In genomic region chr4:177214935-177215334, GRCh38 we compare ENCODE assay signal across 19 cellular contexts.
DNase-seq lines count a peak whose midpoint lies in the region; ATAC-seq and TF ChIP-seq lines count a peak whose summit lies in the region.
"Had no signal": no experiment of that assay in that cellular context is flagged by ENCODE, and none has a peak within 500 bp of the region (broad histone marks: within the 10 kb centered on the region; RNA-seq: fewer than 3 reads in every experiment).

No MANE protein-coding gene starts in this region.

- H3K4me1 Mint-ChIP-seq in activated naive CD4-positive, alpha-beta T cell treated with anti-CD3 and anti-CD28 coated beads, Interleukin-2, amount 10 ng/mL, durations not matched to agents 7 days and 5 days = no peaks in the 10 kb centered on the region
- H3K4me1 Mint-ChIP-seq: B cell had no signal

- no TSS peak for BruUV-seq in OCI-LY7 (replicated peaks; lab: Mats Ljungman, UMichigan)

- POLR2A ChIA-PET in OCI-LY7 (lab: Charles Lee) = no interaction called here

- peak overlapping the region; percentile 45 for H3K27ac ChIP-seq in GM23248
- no peak overlapping the region for H3K27ac ChIP-seq in OCI-LY7 (ENCODE audit: low read depth, low read length, poor library complexity, severe bottlenecking)
- H3K27ac ChIP-seq: dorsolateral prefrontal cortex, heart right ventricle, psoas muscle, spleen had no signal

- H3K4me3 ChIP-seq in GM23248 = no peak overlapping the region
- H3K4me3 ChIP-seq in OCI-LY7 (ENCODE audit: low read depth, low read length, poor library complexity, severe bottlenecking) = no peak overlapping the region
- H3K4me3 ChIP-seq: dorsolateral prefrontal cortex, heart right ventricle, psoas muscle, spleen had no signal

- no peak overlapping the region for H3K9ac ChIP-seq in GM23248

- in situ Hi-C loops in GM23248 (cut with MboI) = no loop called here

- H4K20me1 ChIP-seq in GM23248 (ENCODE audit: insufficient read depth) (no peaks in the 10 kb centered on the region), OCI-LY7 (ENCODE audit: insufficient read depth, low read length) (no peaks in the 10 kb centered on the region)

- H3K27me3 Mint-ChIP-seq in activated naive CD4-positive, alpha-beta T cell treated with anti-CD3 and anti-CD28 coated beads, Interleukin-2, amount 10 ng/mL, durations not matched to agents 7 days and 5 days = peaks cover 8% of the 10 kb centered on the region
- H3K27me3 Mint-ChIP-seq: B cell had no signal

- H3K36me3 ChIP-seq in GM23248 (ENCODE audit: low read depth) (no peaks in the 10 kb centered on the region), OCI-LY7 (ENCODE audit: insufficient read depth, low read length) (no peaks in the 10 kb centered on the region)
- H3K36me3 ChIP-seq: heart right ventricle, spleen had no signal

- DNase-seq in activated naive CD4-positive, alpha-beta T cell treated with anti-CD3 and anti-CD28 coated beads, Interleukin-2, amount 50 U/mL, for 72 hours (ENCODE audit: low spot score in 2 of 2) = no peak
- DNase-seq in activated naive CD4-positive, alpha-beta T cell treated with anti-CD3 and anti-CD28 coated beads, Interleukin-2, amount 10 ng/mL, durations not matched to agents 7 days and 5 days = no peak
- peak; percentile 83 for DNase-seq in GM23248
- peak; percentile 31 for DNase-seq in amniotic epithelial cell (ENCODE audit: low read depth)
- peak; percentile 33 for DNase-seq in stimulated activated naive CD8-positive, alpha-beta T cell treated with anti-CD3 and anti-CD28 coated beads, Interleukin-15, Interleukin-2, amounts not matched to agents 100 U/mL and 50 U/mL, for 24 hours
- no peak for DNase-seq in OCI-LY7 (ENCODE audit: low spot score)
- DNase-seq in DMS153 treated with DMSO at 0.1 percent for 48 hours (lab: John Stamatoyannopoulos, UW; ENCODE audit: unreplicated experiment) = no peak
- DNase-seq: activated naive CD4-positive, alpha-beta T cell treated with anti-CD3 and anti-CD28 coated beads, Interleukin-2, amount 50 U/mL, for 16 hours; dorsolateral prefrontal cortex; H9; heart right ventricle; mesendoderm; NCI-H2029 treated with DMSO at 0.1 percent for 48 hours; NCI-H526; psoas muscle; spleen had no signal

- no peaks in the 10 kb centered on the region for H3F3A ChIP-seq in GM23248 (ENCODE audit: insufficient read depth)

- H3K4me3 Mint-ChIP-seq in activated naive CD4-positive, alpha-beta T cell treated with anti-CD3 and anti-CD28 coated beads, Interleukin-2, amount 10 ng/mL, durations not matched to agents 7 days and 5 days = no peak overlapping the region
- H3K4me3 Mint-ChIP-seq: B cell; H9; natural killer cell treated with Interleukin-12 subunit alpha and Interleukin-12 subunit beta and Interleukin-15 and Interleukin-18, amount 100 ng/mL, for 72 hours had no signal

- no peaks in the 10 kb centered on the region for H3K27me3 ChIP-seq in GM23248 (replicated peaks; ENCODE audit: insufficient read depth)
- H3K27me3 ChIP-seq: dorsolateral prefrontal cortex, heart right ventricle had no signal

- H3K36me3 Mint-ChIP-seq in activated naive CD4-positive, alpha-beta T cell treated with anti-CD3 and anti-CD28 coated beads, Interleukin-2, amount 50 U/mL, for 72 hours = no peaks in the 10 kb centered on the region
- H3K36me3 Mint-ChIP-seq in activated naive CD4-positive, alpha-beta T cell treated with anti-CD3 and anti-CD28 coated beads, Interleukin-2, amount 10 ng/mL, durations not matched to agents 7 days and 5 days = no peaks in the 10 kb centered on the region
- H3K36me3 Mint-ChIP-seq: natural killer cell treated with Interleukin-12 subunit alpha and Interleukin-12 subunit beta and Interleukin-15 and Interleukin-18, amount 100 ng/mL, for 72 hours had no signal

- WGBS in GM23248 (ENCODE audit: low coverage in 1 of 2, low lambda C conversion rate in 2 of 2, missing lambda C conversion rate in 2 of 2), 2 experiments = 55 to 60% methylated on average over 5 of the region's 5 CpGs

- CTCF ChIA-PET in activated naive CD4-positive, alpha-beta T cell treated with anti-CD3 and anti-CD28 coated beads, Interleukin-2, amount 10 ng/mL, durations not matched to agents 7 days and 5 days (lab: Charles Lee) = no interaction called here
- CTCF ChIA-PET in OCI-LY7 (lab: Charles Lee; ENCODE audit: unreplicated experiment) = no interaction called here

- no peak overlapping the region for H3K27ac Mint-ChIP-seq in activated naive CD4-positive, alpha-beta T cell treated with anti-CD3 and anti-CD28 coated beads, Interleukin-2, amount 50 U/mL, for 72 hours
- H3K27ac Mint-ChIP-seq in activated naive CD4-positive, alpha-beta T cell treated with anti-CD3 and anti-CD28 coated beads, Interleukin-2, amount 10 ng/mL, durations not matched to agents 7 days and 5 days = no peak overlapping the region
- H3K27ac Mint-ChIP-seq: B cell; H9; natural killer cell treated with Interleukin-12 subunit alpha and Interleukin-12 subunit beta and Interleukin-15 and Interleukin-18, amount 100 ng/mL, for 72 hours had no signal

- H3K4me1 ChIP-seq in GM23248 (ENCODE audit: insufficient read depth) = peaks cover 18% of the 10 kb centered on the region
- no peaks in the 10 kb centered on the region for H3K4me1 ChIP-seq in OCI-LY7 (ENCODE audit: insufficient read depth, low read length, poor library complexity, severe bottlenecking)
- H3K4me1 ChIP-seq: heart right ventricle, psoas muscle, spleen had no signal

- H3K9me3 Mint-ChIP-seq in activated naive CD4-positive, alpha-beta T cell treated with anti-CD3 and anti-CD28 coated beads, Interleukin-2, amount 50 U/mL, for 72 hours = no peaks in the 10 kb centered on the region
- no peaks in the 10 kb centered on the region for H3K9me3 Mint-ChIP-seq in activated naive CD4-positive, alpha-beta T cell treated with anti-CD3 and anti-CD28 coated beads, Interleukin-2, amount 10 ng/mL, durations not matched to agents 7 days and 5 days
- H3K9me3 Mint-ChIP-seq: H9 had no signal

- peak; percentile 13 to 38 for ATAC-seq in activated naive CD4-positive, alpha-beta T cell treated with anti-CD3 and anti-CD28 coated beads, Interleukin-2, amount 50 U/mL, for 72 hours
- ATAC-seq in stimulated activated naive CD8-positive, alpha-beta T cell treated with anti-CD3 and anti-CD28 coated beads, Interleukin-15, Interleukin-2, amounts not matched to agents 100 U/mL and 50 U/mL, for 24 hours = peak; percentile 72
- ATAC-seq: esophagus mucosa; heart right ventricle; natural killer cell treated with Interleukin-12 subunit alpha and Interleukin-12 subunit beta and Interleukin-15 and Interleukin-18, amount 100 ng/mL, for 72 hours; psoas muscle had no signal

- H2AFZ ChIP-seq in GM23248 = no peak overlapping the region
- no peak overlapping the region for H2AFZ ChIP-seq in OCI-LY7 (ENCODE audit: low read length)

- TF ChIP-seq CTCF in OCI-LY7 (conservative IDR thresholded peaks at IDR 0.05; ENCODE audit: low read length) = no peak

- H3K79me2 ChIP-seq in GM23248 (ENCODE audit: insufficient read depth) (no peaks in the 10 kb centered on the region), OCI-LY7 (ENCODE audit: insufficient read depth, low read depth, low read length) (no peaks in the 10 kb centered on the region)

- intact Hi-C loops in OCI-LY7 (cut with micrococcal nuclease; ENCODE audit: unreplicated experiment) = no loop called here

- H3K4me2 ChIP-seq in GM23248 (ENCODE audit: unreplicated experiment) (peak overlapping the region; percentile 8), OCI-LY7 (ENCODE audit: low read length) (no peak overlapping the region)

- H3K9me2 ChIP-seq in GM23248 (ENCODE audit: insufficient read depth) = peaks cover 3% of the 10 kb centered on the region; the same call in 1 of the 2 replicates
- no peaks in the 10 kb centered on the region for H3K9me2 ChIP-seq in OCI-LY7 (ENCODE audit: insufficient read depth, low read length)

- H3K9me3 ChIP-seq in GM23248 (ENCODE audit: low read depth) (no peaks in the 10 kb centered on the region), OCI-LY7 (ENCODE audit: low read length) (no peaks in the 10 kb centered on the region)
- H3K9me3 ChIP-seq: heart right ventricle, psoas muscle, spleen had no signal

Comparison
In these comparisons a context has a peak if more than half of its experiments do, and no peak if none do; other contexts are left out.
1. DNase-seq: peak in GM23248 (single experiment), amniotic epithelial cell (single experiment) and stimulated activated naive CD8-positive, alpha-beta T cell treated with anti-CD3 and anti-CD28 coated beads, Interleukin-15, Interleukin-2, amounts not matched to agents 100 U/mL and 50 U/mL, for 24 hours (single experiment); none in activated naive CD4-positive, alpha-beta T cell treated with anti-CD3 and anti-CD28 coated beads, Interleukin-2, amount 50 U/mL, for 72 hours (0 of 2), activated naive CD4-positive, alpha-beta T cell treated with anti-CD3 and anti-CD28 coated beads, Interleukin-2, amount 10 ng/mL, durations not matched to agents 7 days and 5 days (single experiment), OCI-LY7 (single experiment) and DMS153 treated with DMSO at 0.1 percent for 48 hours (single experiment).